ENCODE assay signal across 8 cellular contexts in the genomic region with DNA sequence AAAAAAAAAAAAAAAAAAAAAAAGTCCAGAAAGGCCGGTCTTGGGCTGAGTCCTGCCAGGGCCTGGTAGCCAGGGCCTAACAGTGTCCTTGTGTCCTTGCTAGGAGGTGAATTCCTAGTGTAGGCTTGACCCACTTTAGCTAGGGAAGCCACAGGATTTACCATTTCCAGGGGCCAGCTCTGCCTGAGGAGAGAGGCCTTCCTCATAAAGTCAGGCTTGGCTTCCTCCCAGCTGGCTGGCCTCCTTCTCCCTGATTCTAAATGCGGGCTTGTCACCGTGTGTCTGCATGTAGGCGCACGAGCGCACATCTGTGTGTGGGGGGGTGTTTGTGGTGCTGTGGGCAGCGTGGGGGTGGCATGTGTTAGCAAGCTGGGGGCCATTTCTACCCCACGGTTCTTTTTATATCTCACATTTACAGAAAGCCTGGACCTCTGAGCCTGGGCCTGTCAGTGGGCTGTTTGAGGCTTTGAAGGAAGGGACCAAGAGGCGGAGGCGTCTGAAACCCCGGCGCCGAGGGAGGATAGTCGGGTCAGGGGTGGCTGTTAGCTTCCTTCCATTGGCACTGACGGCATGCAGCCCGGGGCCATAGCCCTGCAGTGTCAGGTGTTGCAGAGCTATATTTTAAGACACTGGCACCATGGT. TPM values are rescaled to one million over a fixed set of nuclear protein-coding genes. Genes with fewer than 3 reads are reported as not detected.
DNase-seq lines count a peak whose midpoint lies in the region; ATAC-seq, FAIRE-seq and TF ChIP-seq lines count a peak whose summit lies in the region.

No MANE protein-coding gene starts in this region.

- POLR2A ChIA-PET in CD8-positive, alpha-beta T cell (lab: Charles Lee): interaction anchor here (1.1 to 5.0 kb wide), 6 partner anchors 11 to 29 kb away, joined by 3 to 28 read pairs (median 12); no protein-coding TSS in a partner anchor

- H3K27ac ChIP-seq in CD8-positive, alpha-beta T cell (ENCODE audit: low read depth, low read length): no peak overlapping the region
- H3K27ac ChIP-seq in right atrium auricular region: peak overlapping the region; percentile 46 to 59
- peak overlapping the region in 1 of 2 donors; percentile 17 for H3K27ac ChIP-seq in small intestine (ENCODE audit: low read depth in 1 of 2, low read length in 1 of 2)

- H3K36me3 ChIP-seq in CD8-positive, alpha-beta T cell (ENCODE audit: insufficient read depth, low read length): no peaks in the 10 kb centered on the region
- H3K36me3 ChIP-seq in right atrium auricular region (no peaks in the 10 kb centered on the region), small intestine (ENCODE audit: control insufficient read depth in 2 of 2, insufficient read depth in 2 of 2, low read length in 2 of 2) (no peaks in the 10 kb centered on the region)

- DNase-seq in CD8-positive, alpha-beta T cell: peak in 5 of 7 experiments; percentile 24 to 68 (median 42)
- DNase-seq in M059J (ENCODE audit: low read depth) (peak; percentile 80), right atrium auricular region (ENCODE audit: low spot score) (no peak), small intestine (peak; percentile 38), NCI-H526 treated with DMSO at 0.1 percent for 48 hours (lab: John Stamatoyannopoulos, UW) (no peak), islet precursor cell (no peak), SW 1271 (lab: John Stamatoyannopoulos, UW) (no peak)
- peak; percentile 36 for DNase-seq in activated naive CD4-positive, alpha-beta T cell treated with anti-CD3 and anti-CD28 coated beads for 36 hours

- no peak for TF ChIP-seq CTCF in CD8-positive, alpha-beta T cell (IDR thresholded peaks at IDR 0.05)
- no peak for TF ChIP-seq CTCF in right atrium auricular region (IDR thresholded peaks at IDR 0.05)

- H3K9me3 Mint-ChIP-seq in CD8-positive, alpha-beta T cell: no peaks in the 10 kb centered on the region
- H3K9me3 Mint-ChIP-seq in activated naive CD4-positive, alpha-beta T cell treated with anti-CD3 and anti-CD28 coated beads for 36 hours: no peaks in the 10 kb centered on the region

- 15 to 24% (median 20%) methylated on average over 15 to 16 of the region's 16 CpGs for WGBS in small intestine, 3 donors

- peak overlapping the region; percentile 82 for H3K27ac Mint-ChIP-seq in CD8-positive, alpha-beta T cell
- peak overlapping the region; percentile 53 for H3K27ac Mint-ChIP-seq in activated naive CD4-positive, alpha-beta T cell treated with anti-CD3 and anti-CD28 coated beads for 36 hours

- peak overlapping the region; percentile 68 for H3K4me3 Mint-ChIP-seq in CD8-positive, alpha-beta T cell
- H3K4me3 Mint-ChIP-seq in activated naive CD4-positive, alpha-beta T cell treated with anti-CD3 and anti-CD28 coated beads for 36 hours: no peak overlapping the region

- intact Hi-C loops in CD8-positive, alpha-beta T cell (cut with DNase I, micrococcal nuclease): no loop called here
- intact Hi-C loops in activated naive CD4-positive, alpha-beta T cell treated with anti-CD3 and anti-CD28 coated beads for 36 hours (cut with micrococcal nuclease): no loop called here

- CTCF ChIA-PET in CD8-positive, alpha-beta T cell (lab: Charles Lee): interaction anchor here (0.7 to 5.0 kb wide), 10 partner anchors 12 to 216 kb away, joined by 3 to 38 read pairs (median 6); partner anchors contain the start of genes IER2 and STX10
- CTCF ChIA-PET in activated naive CD4-positive, alpha-beta T cell treated with anti-CD3 and anti-CD28 coated beads for 36 hours (lab: Charles Lee): interaction anchor here (1.4 to 3.2 kb wide), 3 partner anchors 12 to 216 kb away, joined by 3 to 23 read pairs (median 5); no protein-coding TSS in a partner anchor

- peak; percentile 75 for ATAC-seq in CD8-positive, alpha-beta T cell

- no peaks in the 10 kb centered on the region for H3K36me3 Mint-ChIP-seq in CD8-positive, alpha-beta T cell
- no peaks in the 10 kb centered on the region for H3K36me3 Mint-ChIP-seq in activated naive CD4-positive, alpha-beta T cell treated with anti-CD3 and anti-CD28 coated beads for 36 hours (ENCODE audit: low read depth)

- FAIRE-seq in small intestine (lab: Jason Lieb, UNC): no peak

- H3K4me1 ChIP-seq in CD8-positive, alpha-beta T cell (ENCODE audit: insufficient read depth, low read length): peaks cover 26% of the 10 kb centered on the region
- H3K4me1 ChIP-seq in right atrium auricular region (peaks cover 0 to 13% of the 10 kb centered on the region in 2 donors), small intestine (ENCODE audit: control insufficient read depth in 2 of 2, insufficient read depth in 1 of 2, low read depth in 1 of 2, low read length in 1 of 2) (peaks cover 5 to 7% of the 10 kb centered on the region in 2 donors)

- no peaks in the 10 kb centered on the region for H3K27me3 ChIP-seq in CD8-positive, alpha-beta T cell (ENCODE audit: insufficient read depth, low read length)
- H3K27me3 ChIP-seq in right atrium auricular region: no peaks in the 10 kb centered on the region
- H3K27me3 ChIP-seq in small intestine (ENCODE audit: control insufficient read depth in 2 of 2, insufficient read depth in 2 of 2, low read length in 2 of 2): no peaks in the 10 kb centered on the region

- no peaks in the 10 kb centered on the region for H3K27me3 Mint-ChIP-seq in CD8-positive, alpha-beta T cell (ENCODE audit: low read depth)
- no peaks in the 10 kb centered on the region for H3K27me3 Mint-ChIP-seq in activated naive CD4-positive, alpha-beta T cell treated with anti-CD3 and anti-CD28 coated beads for 36 hours (ENCODE audit: low read depth)

- H3K4me3 ChIP-seq in CD8-positive, alpha-beta T cell (ENCODE audit: low read depth, low read length): no peak overlapping the region
- H3K4me3 ChIP-seq in right atrium auricular region: no peak overlapping the region
- H3K4me3 ChIP-seq in small intestine (ENCODE audit: low read depth in 1 of 2, low read length in 2 of 2): no peak overlapping the region

- H3K9me3 ChIP-seq in CD8-positive, alpha-beta T cell (ENCODE audit: low read length): no peaks in the 10 kb centered on the region
- H3K9me3 ChIP-seq in right atrium auricular region: no peaks in the 10 kb centered on the region
- no peaks in the 10 kb centered on the region for H3K9me3 ChIP-seq in small intestine (ENCODE audit: control insufficient read depth, low read depth)

- peaks cover 31% of the 10 kb centered on the region for H3K4me1 Mint-ChIP-seq in CD8-positive, alpha-beta T cell (ENCODE audit: low read depth)
- peaks cover 28% of the 10 kb centered on the region for H3K4me1 Mint-ChIP-seq in activated naive CD4-positive, alpha-beta T cell treated with anti-CD3 and anti-CD28 coated beads for 36 hours (ENCODE audit: low read depth)

RNA-seq across cellular contexts. Expression of gene IER2, which starts 31.7 kb away (rescaled TPM):
- 100 to 1,000 TPM; 223 to 229 TPM for total RNA-seq in CD8-positive, alpha-beta T cell
- 16.6 and 33.0 TPM in 2 replicates for total RNA-seq in M059J (2014; rRNA removed; shearing (Covaris generic))
- 100 to 1,000 TPM; 120 to 123 TPM for total RNA-seq in activated naive CD4-positive, alpha-beta T cell treated with anti-CD3 and anti-CD28 coated beads for 36 hours
- 100 to 1,000 TPM in 1 of 2 donors, 10 to 100 TPM in 1; 35.4 to 139 TPM for total RNA-seq in right atrium auricular region
- 100 to 1,000 TPM in 1 of 3 donors, 10 to 100 TPM in 2; 67.5 to 130 (median 82.1) TPM for polyA plus RNA-seq in small intestine

RNA-seq across cellular contexts. Expression of gene STX10, which starts 31.7 kb away (rescaled TPM):
- total RNA-seq in CD8-positive, alpha-beta T cell: 10 to 100 TPM; 35.7 to 37.5 TPM
- 122 and 124 TPM in 2 replicates for total RNA-seq in M059J (2014; rRNA removed; shearing (Covaris generic))
- total RNA-seq in activated naive CD4-positive, alpha-beta T cell treated with anti-CD3 and anti-CD28 coated beads for 36 hours: 10 to 100 TPM; 48.3 to 48.9 TPM
- 10 to 100 TPM; 33.1 to 39.2 TPM for total RNA-seq in right atrium auricular region
- 100 to 1,000 TPM; 123 to 162 (median 153) TPM for polyA plus RNA-seq in small intestine

Comparison
In these comparisons a context has a peak if more than half of its experiments do, and no peak if none do; other contexts are left out.
1. DNase-seq: peak in CD8-positive, alpha-beta T cell (5 of 7), M059J (single experiment), activated naive CD4-positive, alpha-beta T cell treated with anti-CD3 and anti-CD28 coated beads for 36 hours (single experiment) and small intestine (single experiment); none in right atrium auricular region (single experiment), NCI-H526 treated with DMSO at 0.1 percent for 48 hours (single experiment), islet precursor cell (single experiment) and SW 1271 (0 of 2).